Comparison of ENCODE assay signal across 1 cellular context in the genomic region with DNA sequence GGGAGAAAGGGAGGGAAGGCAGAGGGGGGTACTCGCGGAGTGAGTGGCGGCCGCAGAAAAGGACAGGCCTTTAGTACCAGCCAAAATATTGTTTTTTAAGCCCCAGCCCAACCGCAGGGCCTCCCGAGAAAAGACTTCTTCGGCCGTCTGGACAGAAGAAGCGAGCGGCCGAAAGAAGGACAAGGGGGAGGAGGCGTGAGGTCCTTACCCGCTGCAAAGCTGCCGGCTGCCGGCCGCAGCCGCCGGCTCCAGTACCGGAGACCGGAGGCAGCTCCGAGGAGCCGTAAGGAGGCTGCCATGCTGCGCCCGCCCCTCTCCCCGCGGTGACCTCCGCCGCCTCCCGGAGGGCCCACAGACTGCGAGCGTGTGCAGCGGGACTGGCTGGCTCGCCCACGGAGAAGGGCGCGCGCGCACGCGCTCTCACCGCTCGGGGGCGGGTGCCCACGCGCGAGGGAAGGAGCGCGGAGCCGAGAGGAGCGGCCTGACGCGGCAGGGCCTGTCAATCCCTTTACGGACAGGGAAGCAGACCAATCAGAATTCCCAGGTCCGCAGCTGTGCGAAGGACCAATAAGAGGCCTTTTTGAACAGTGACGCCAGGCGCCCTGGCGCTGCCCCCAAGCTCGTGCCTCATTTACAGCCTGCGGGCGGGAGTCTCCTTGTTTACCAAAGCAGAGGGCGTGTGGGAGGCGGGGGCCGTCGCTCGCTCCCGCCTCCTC.
TF ChIP-seq lines count a peak whose summit lies in the region.

HIBADH (minus strand) TSS at position 394 of the 716 bp plus-strand sequence; CDS start at position 299, 95 bp downstream.

TF ChIP-seq in HepG2, 621 proteins besides CTCF, POLR2A, EP300 and RAD21 (continued from another document and continues in another):
- TF ChIP-seq ZFP91 (CRISPR knock-in tag; IDR thresholded peaks at IDR 0.05; ENCODE audit: borderline replicate concordance) (peak; percentile 86; the same call in 1 of the 2 replicates), ZSCAN30 (CRISPR knock-in tag; IDR thresholded peaks at IDR 0.05) (peak; percentile 46; the same call in 1 of the 2 replicates), ZUFSP (CRISPR knock-in tag; IDR thresholded peaks at IDR 0.05; ENCODE audit: borderline replicate concordance) (no peak), ZNF547 (CRISPR knock-in tag; IDR thresholded peaks at IDR 0.05) (peak; percentile 59), TERF1 (CRISPR knock-in tag; IDR thresholded peaks at IDR 0.05) (no peak), ZNF414 (CRISPR knock-in tag; IDR thresholded peaks at IDR 0.05) (no peak; the same call in 1 of the 2 replicates), CEBPG (CRISPR knock-in tag; IDR thresholded peaks at IDR 0.05) (no peak), ZNF441 (CRISPR knock-in tag; IDR thresholded peaks at IDR 0.05; ENCODE audit: borderline replicate concordance) (no peak), ZNF549 (CRISPR knock-in tag; IDR thresholded peaks at IDR 0.05) (no peak), IKZF4 (CRISPR knock-in tag; IDR thresholded peaks at IDR 0.05; ENCODE audit: borderline replicate concordance, low read depth, not compliant biosample characterization) (peak; percentile 75), DNMT3B (CRISPR knock-in tag; conservative IDR thresholded peaks at IDR 0.05) (no peak; the same call in 1 of the 2 replicates), RARA (CRISPR knock-in tag; IDR thresholded peaks at IDR 0.05) (peak; percentile 83), ZNF10 (CRISPR knock-in tag; IDR thresholded peaks at IDR 0.05; ENCODE audit: borderline replicate concordance, low read depth) (no peak), SPEN (CRISPR knock-in tag; IDR thresholded peaks at IDR 0.05; ENCODE audit: low read depth) (peak; percentile 87), PHF5A (CRISPR knock-in tag; IDR thresholded peaks at IDR 0.05; ENCODE audit: low read depth, unreplicated experiment) (no peak), ZNF362 (CRISPR knock-in tag; IDR thresholded peaks at IDR 0.05; ENCODE audit: borderline replicate concordance) (no peak), HOXD1 (CRISPR knock-in tag; IDR thresholded peaks at IDR 0.05) (no peak), ZNF709 (CRISPR knock-in tag; IDR thresholded peaks at IDR 0.05) (peak; percentile 61; the same call in 1 of the 2 replicates), ZNF460 (CRISPR knock-in tag; IDR thresholded peaks at IDR 0.05; ENCODE audit: borderline replicate concordance) (no peak), THYN1 (CRISPR knock-in tag; IDR thresholded peaks at IDR 0.05; ENCODE audit: borderline replicate concordance, low read depth) (no peak), ZNF772 (CRISPR knock-in tag; IDR thresholded peaks at IDR 0.05) (peak; percentile 23; the same call in 1 of the 2 replicates), MTF2 (CRISPR knock-in tag; IDR thresholded peaks at IDR 0.05; ENCODE audit: borderline replicate concordance) (no peak), ZNF512 (CRISPR knock-in tag; IDR thresholded peaks at IDR 0.05) (no peak), ZNF335 (CRISPR knock-in tag; IDR thresholded peaks at IDR 0.05) (no peak; the same call in 1 of the 2 replicates), ZNF235 (CRISPR knock-in tag; IDR thresholded peaks at IDR 0.05; ENCODE audit: borderline replicate concordance) (peak; percentile 28; the same call in 1 of the 2 replicates), RFX1 (IDR thresholded peaks at IDR 0.05) (no peak)
- TF ChIP-seq, protein P1, sequence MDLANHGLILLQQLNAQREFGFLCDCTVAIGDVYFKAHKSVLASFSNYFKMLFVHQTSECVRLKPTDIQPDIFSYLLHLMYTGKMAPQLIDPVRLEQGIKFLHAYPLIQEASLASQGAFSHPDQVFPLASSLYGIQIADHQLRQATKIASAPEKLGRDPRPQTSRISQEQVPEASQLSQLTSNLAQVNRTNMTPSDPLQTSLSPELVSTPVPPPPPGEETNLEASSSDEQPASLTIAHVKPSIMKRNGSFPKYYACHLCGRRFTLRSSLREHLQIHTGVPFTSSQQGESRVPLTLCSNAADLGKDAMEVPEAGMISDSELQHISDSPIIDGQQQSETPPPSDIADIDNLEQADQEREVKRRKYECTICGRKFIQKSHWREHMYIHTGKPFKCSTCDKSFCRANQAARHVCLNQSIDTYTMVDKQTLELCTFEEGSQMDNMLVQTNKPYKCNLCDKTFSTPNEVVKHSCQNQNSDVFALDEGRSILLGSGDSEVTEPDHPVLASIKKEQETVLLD (CRISPR knock-in tag; IDR thresholded peaks at IDR 0.05; ENCODE audit: low read depth), result peak; percentile 65; the same call in 1 of the 2 replicates
- TF ChIP-seq, protein P2, sequence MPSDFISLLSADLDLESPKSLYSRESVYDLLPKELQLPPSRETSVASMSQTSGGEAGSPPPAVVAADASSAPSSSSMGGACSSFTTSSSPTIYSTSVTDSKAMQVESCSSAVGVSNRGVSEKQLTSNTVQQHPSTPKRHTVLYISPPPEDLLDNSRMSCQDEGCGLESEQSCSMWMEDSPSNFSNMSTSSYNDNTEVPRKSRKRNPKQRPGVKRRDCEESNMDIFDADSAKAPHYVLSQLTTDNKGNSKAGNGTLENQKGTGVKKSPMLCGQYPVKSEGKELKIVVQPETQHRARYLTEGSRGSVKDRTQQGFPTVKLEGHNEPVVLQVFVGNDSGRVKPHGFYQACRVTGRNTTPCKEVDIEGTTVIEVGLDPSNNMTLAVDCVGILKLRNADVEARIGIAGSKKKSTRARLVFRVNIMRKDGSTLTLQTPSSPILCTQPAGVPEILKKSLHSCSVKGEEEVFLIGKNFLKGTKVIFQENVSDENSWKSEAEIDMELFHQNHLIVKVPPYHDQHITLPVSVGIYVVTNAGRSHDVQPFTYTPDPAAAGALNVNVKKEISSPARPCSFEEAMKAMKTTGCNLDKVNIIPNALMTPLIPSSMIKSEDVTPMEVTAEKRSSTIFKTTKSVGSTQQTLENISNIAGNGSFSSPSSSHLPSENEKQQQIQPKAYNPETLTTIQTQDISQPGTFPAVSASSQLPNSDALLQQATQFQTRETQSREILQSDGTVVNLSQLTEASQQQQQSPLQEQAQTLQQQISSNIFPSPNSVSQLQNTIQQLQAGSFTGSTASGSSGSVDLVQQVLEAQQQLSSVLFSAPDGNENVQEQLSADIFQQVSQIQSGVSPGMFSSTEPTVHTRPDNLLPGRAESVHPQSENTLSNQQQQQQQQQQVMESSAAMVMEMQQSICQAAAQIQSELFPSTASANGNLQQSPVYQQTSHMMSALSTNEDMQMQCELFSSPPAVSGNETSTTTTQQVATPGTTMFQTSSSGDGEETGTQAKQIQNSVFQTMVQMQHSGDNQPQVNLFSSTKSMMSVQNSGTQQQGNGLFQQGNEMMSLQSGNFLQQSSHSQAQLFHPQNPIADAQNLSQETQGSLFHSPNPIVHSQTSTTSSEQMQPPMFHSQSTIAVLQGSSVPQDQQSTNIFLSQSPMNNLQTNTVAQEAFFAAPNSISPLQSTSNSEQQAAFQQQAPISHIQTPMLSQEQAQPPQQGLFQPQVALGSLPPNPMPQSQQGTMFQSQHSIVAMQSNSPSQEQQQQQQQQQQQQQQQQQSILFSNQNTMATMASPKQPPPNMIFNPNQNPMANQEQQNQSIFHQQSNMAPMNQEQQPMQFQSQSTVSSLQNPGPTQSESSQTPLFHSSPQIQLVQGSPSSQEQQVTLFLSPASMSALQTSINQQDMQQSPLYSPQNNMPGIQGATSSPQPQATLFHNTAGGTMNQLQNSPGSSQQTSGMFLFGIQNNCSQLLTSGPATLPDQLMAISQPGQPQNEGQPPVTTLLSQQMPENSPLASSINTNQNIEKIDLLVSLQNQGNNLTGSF (CRISPR knock-in tag; IDR thresholded peaks at IDR 0.05), result peak; percentile 32; the same call in 1 of the 2 replicates
- TF ChIP-seq, protein P3, sequence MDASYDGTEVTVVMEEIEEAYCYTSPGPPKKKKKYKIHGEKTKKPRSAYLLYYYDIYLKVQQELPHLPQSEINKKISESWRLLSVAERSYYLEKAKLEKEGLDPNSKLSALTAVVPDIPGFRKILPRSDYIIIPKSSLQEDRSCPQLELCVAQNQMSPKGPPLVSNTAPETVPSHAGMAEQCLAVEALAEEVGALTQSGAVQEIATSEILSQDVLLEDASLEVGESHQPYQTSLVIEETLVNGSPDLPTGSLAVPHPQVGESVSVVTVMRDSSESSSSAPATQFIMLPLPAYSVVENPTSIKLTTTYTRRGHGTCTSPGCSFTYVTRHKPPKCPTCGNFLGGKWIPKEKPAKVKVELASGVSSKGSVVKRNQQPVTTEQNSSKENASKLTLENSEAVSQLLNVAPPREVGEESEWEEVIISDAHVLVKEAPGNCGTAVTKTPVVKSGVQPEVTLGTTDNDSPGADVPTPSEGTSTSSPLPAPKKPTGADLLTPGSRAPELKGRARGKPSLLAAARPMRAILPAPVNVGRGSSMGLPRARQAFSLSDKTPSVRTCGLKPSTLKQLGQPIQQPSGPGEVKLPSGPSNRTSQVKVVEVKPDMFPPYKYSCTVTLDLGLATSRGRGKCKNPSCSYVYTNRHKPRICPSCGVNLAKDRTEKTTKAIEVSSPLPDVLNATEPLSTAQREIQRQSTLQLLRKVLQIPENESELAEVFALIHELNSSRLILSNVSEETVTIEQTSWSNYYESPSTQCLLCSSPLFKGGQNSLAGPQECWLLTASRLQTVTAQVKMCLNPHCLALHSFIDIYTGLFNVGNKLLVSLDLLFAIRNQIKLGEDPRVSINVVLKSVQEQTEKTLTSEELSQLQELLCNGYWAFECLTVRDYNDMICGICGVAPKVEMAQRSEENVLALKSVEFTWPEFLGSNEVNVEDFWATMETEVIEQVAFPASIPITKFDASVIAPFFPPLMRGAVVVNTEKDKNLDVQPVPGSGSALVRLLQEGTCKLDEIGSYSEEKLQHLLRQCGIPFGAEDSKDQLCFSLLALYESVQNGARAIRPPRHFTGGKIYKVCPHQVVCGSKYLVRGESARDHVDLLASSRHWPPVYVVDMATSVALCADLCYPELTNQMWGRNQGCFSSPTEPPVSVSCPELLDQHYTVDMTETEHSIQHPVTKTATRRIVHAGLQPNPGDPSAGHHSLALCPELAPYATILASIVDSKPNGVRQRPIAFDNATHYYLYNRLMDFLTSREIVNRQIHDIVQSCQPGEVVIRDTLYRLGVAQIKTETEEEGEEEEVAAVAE (CRISPR knock-in tag; IDR thresholded peaks at IDR 0.05; ENCODE audit: borderline replicate concordance), result peak; percentile 85; the same call in 1 of the 2 replicates
- TF ChIP-seq, protein P4, sequence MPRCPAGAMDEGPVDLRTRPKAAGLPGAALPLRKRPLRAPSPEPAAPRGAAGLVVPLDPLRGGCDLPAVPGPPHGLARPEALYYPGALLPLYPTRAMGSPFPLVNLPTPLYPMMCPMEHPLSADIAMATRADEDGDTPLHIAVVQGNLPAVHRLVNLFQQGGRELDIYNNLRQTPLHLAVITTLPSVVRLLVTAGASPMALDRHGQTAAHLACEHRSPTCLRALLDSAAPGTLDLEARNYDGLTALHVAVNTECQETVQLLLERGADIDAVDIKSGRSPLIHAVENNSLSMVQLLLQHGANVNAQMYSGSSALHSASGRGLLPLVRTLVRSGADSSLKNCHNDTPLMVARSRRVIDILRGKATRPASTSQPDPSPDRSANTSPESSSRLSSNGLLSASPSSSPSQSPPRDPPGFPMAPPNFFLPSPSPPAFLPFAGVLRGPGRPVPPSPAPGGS (CRISPR knock-in tag; IDR thresholded peaks at IDR 0.05), result peak; percentile 73; the same call in 1 of the 2 replicates
